10 cellular contexts compared by ENCODE assay signal in the genomic region with DNA sequence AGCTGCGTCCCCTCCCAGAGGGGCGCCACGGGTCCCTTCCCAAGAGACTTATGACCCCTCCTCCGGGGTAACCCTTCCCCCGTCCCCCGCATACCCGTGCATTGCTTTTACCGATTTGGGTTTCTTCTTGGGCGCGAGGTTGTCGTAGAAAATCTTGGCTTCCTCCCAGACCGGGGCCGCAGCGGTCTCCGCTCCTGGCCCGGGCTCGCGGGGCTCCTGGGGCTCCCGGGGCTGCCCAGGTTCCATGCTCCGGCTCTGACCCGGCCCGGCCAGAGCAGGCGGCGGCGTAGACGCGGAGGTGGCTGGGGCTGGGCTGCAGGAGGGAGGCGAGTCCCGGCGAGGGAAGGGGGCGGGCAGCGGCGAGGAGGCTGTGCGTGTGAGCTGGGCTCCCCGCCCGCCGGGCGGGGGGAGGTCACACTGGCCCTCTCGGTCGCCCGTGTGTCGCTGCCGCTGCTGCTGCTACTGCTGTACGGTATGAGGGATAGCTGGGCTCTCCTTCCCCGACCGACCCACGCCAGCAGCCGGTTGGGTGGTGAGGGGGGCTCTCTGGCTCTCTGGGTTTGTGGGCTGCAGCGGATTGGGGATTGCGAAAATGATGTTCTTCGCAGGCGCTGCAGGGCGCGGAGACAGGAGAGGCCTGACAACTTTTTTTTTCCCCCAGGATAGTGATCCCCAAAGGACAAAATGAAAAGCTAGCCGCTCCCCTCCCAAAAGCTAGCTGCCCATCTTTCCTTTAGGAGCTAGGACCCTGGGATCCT. TPM values are rescaled to one million over a fixed set of nuclear protein-coding genes. Genes with fewer than 3 reads are reported as not detected.
DNase-seq lines count a peak whose midpoint lies in the region; TF ChIP-seq lines count a peak whose summit lies in the region.
"Had no signal": no experiment of that assay in that cellular context is flagged by ENCODE, and none has a peak within 500 bp of the region (broad histone marks: within the 10 kb centered on the region; RNA-seq: fewer than 3 reads in every experiment).

A gene (minus strand): TSS at position 315 of the 758 bp plus-strand sequence. CDS start 69 bp downstream, at position 246.

- no peak for TF ChIP-seq CTCF in astrocyte of the cerebellum (IDR thresholded peaks at IDR 0.05; ENCODE audit: low read depth, low read length, missing control alignments)

- no peaks in the 10 kb centered on the region for H3K36me3 ChIP-seq in iPS-15b (ENCODE audit: control insufficient read depth, insufficient read depth, low read length)

- peaks cover 2% of the 10 kb centered on the region for H3K4me1 ChIP-seq in iPS-15b (ENCODE audit: control insufficient read depth, insufficient read depth, low read length)

- in situ Hi-C loops in G401 (cut with HindIII; ENCODE audit: low sequenced_read_pairs), result no loop called here
- in situ Hi-C loops in astrocyte of the cerebellum (cut with HindIII; ENCODE audit: low sequenced_read_pairs), result no loop called here

- peak within 1 kb of the TSS; percentile 27 for H3K4me3 ChIP-seq in astrocyte of the cerebellum (ENCODE audit: low read depth, low read length)
- H3K4me3 ChIP-seq in iPS-15b (ENCODE audit: low read depth, low read length), result peak within 1 kb of the TSS; percentile 42
- peak within 1 kb of the TSS; percentile 5 to 38 (median 23) for H3K4me3 ChIP-seq in skin epidermis

- H3K9me3 ChIP-seq in iPS-15b (ENCODE audit: control insufficient read depth, insufficient read depth, low read length), result no peaks in the 10 kb centered on the region

- H3K9ac ChIP-seq in iPS-15b (ENCODE audit: low read depth, low read length), result no peak within 1 kb of the TSS

- DNase-seq in G401 (ENCODE audit: low spot score), result peak; percentile 71
- peak; percentile 99 for DNase-seq in NCI-H1694 (lab: John Stamatoyannopoulos, UW)
- DNase-seq in astrocyte of the cerebellum (ENCODE audit: low read depth), result no peak
- DNase-seq in NK-92 (lab: John Stamatoyannopoulos, UW; ENCODE audit: unreplicated experiment), result no peak
- no peak for DNase-seq in SIG-M5 (lab: John Stamatoyannopoulos, UW)
- DNase-seq in HK-2 (ENCODE audit: unreplicated experiment), result no peak

- no peak within 1 kb of the TSS for H3K27ac ChIP-seq in skin epidermis

- peaks cover 98% of the 10 kb centered on the region for H3K27me3 ChIP-seq in iPS-15b (ENCODE audit: control insufficient read depth, insufficient read depth, low read length)

RNA-seq across cellular contexts. Expression of the gene that starts here (rescaled TPM):
- not detected in 2 replicates for total RNA-seq in G401 (2014; rRNA removed; shearing (Covaris generic))
- total RNA-seq: M059J, pulmonary artery endothelial cell had no signal

Comparison
In these comparisons a context has a peak if more than half of its experiments do, and no peak if none do; other contexts are left out.
1. Peak in DNase-seq in G401; RNA of the gene not detected or under 1 TPM.